In genomic region chrX:110318664-110318968, GRCh38 we compare ENCODE assay signal across 9 cellular contexts. TPM values are rescaled to one million over a fixed set of nuclear protein-coding genes. Genes with fewer than 3 reads are reported as not detected.
DNase-seq lines count a peak whose midpoint lies in the region; ATAC-seq and TF ChIP-seq lines count a peak whose summit lies in the region.
"Had no signal": no experiment of that assay in that cellular context is flagged by ENCODE, and none has a peak within 500 bp of the region (broad histone marks: within the 10 kb centered on the region; RNA-seq: fewer than 3 reads in every experiment).

No MANE protein-coding gene starts in this region.

- peaks cover 20% of the 10 kb centered on the region for H3K4me1 Mint-ChIP-seq in activated CD4-positive, alpha-beta T cell treated with anti-CD3 and anti-CD28 coated beads, Interleukin-2, amount 10 ng/mL, durations not matched to agents 7 days and 5 days

- H3K27ac ChIP-seq in HL-60 (replicated peaks) (peak overlapping the region; percentile 69), lung (ENCODE audit: low read depth in 1 of 2, low read length in 1 of 2) (peak overlapping the region in 1 of 2 donors; percentile 75), aorta (ENCODE audit: low read depth in 1 of 2, low read length in 2 of 2) (no peak overlapping the region)

- no peaks in the 10 kb centered on the region for H3K27me3 ChIP-seq in HL-60 (ENCODE audit: insufficient read depth, poor library complexity, severe bottlenecking)
- H3K27me3 ChIP-seq in lung (ENCODE audit: control insufficient read depth, insufficient read depth): no peaks in the 10 kb centered on the region
- no peaks in the 10 kb centered on the region for H3K27me3 ChIP-seq in aorta (ENCODE audit: control insufficient read depth in 1 of 2, insufficient read depth in 2 of 2, low read length in 1 of 2)

- no peak for ATAC-seq in lung (ENCODE audit: insufficient read depth, low FRiP score)
- ATAC-seq in aorta (ENCODE audit: low FRiP score): no peak
- ATAC-seq in GM18517 (IDR thresholded peaks at IDR 0.05; ENCODE audit: unreplicated experiment): no peak

- peak overlapping the region; percentile 88 for H3K4me3 Mint-ChIP-seq in activated CD4-positive, alpha-beta T cell treated with anti-CD3 and anti-CD28 coated beads, Interleukin-2, amount 10 ng/mL, durations not matched to agents 7 days and 5 days

- CTCF ChIA-PET in activated CD4-positive, alpha-beta T cell treated with anti-CD3 and anti-CD28 coated beads, Interleukin-2, amount 10 ng/mL, durations not matched to agents 7 days and 5 days (lab: Charles Lee): interaction anchor here (0.9 kb wide), 1 partner anchor 414 kb away, joined by 4 read pairs; no protein-coding TSS in a partner anchor

- 10 to 24% methylated on average over 4 of the region's 4 CpGs for WGBS in lung, 2 donors
- 4 to 33% methylated on average over 4 of the region's 4 CpGs for whole genome bisulfite sequencing in aorta, 2 donors

- H3K36me3 ChIP-seq in lung (ENCODE audit: control insufficient read depth in 2 of 2, insufficient read depth in 2 of 2, low read length in 2 of 2) (no peaks in the 10 kb centered on the region), aorta (ENCODE audit: control insufficient read depth in 1 of 2, insufficient read depth in 2 of 2, low read length in 1 of 2) (no peaks in the 10 kb centered on the region)

- H3K4me3 ChIP-seq in HL-60 (replicated peaks; ENCODE audit: insufficient read depth, low read length) (peak overlapping the region; percentile 35), lung (peak overlapping the region; percentile 44), aorta (ENCODE audit: low read length in 2 of 2) (peak overlapping the region; percentile 2 to 70)

- H3K9me3 Mint-ChIP-seq in activated CD4-positive, alpha-beta T cell treated with anti-CD3 and anti-CD28 coated beads, Interleukin-2, amount 10 ng/mL, durations not matched to agents 7 days and 5 days: no peaks in the 10 kb centered on the region

- H3K9me3 ChIP-seq in lung (ENCODE audit: control insufficient read depth in 2 of 2, insufficient read depth in 1 of 2, low read length in 1 of 2) (peaks cover 0 to 3% of the 10 kb centered on the region in 2 donors), aorta (ENCODE audit: control insufficient read depth, low read length) (no peaks in the 10 kb centered on the region)

- H3K4me1 ChIP-seq in lung (ENCODE audit: control insufficient read depth in 2 of 2, insufficient read depth in 2 of 2, low read length in 2 of 2): no peaks in the 10 kb centered on the region
- no peaks in the 10 kb centered on the region for H3K4me1 ChIP-seq in aorta (ENCODE audit: control insufficient read depth in 1 of 2, insufficient read depth in 2 of 2, low read length in 2 of 2)

- peak overlapping the region; percentile 92 for H3K27ac Mint-ChIP-seq in activated CD4-positive, alpha-beta T cell treated with anti-CD3 and anti-CD28 coated beads, Interleukin-2, amount 10 ng/mL, durations not matched to agents 7 days and 5 days

- no peaks in the 10 kb centered on the region for H3K36me3 Mint-ChIP-seq in activated CD4-positive, alpha-beta T cell treated with anti-CD3 and anti-CD28 coated beads, Interleukin-2, amount 10 ng/mL, durations not matched to agents 7 days and 5 days (ENCODE audit: low read depth)

- intact Hi-C loops in aorta (cut with DNase I): loop anchor here in 1 of 2 donors (10.0 kb wide), 1 partner anchor 154 kb away; no protein-coding TSS in a partner anchor

- TF ChIP-seq CTCF in HL-60 (IDR thresholded peaks at IDR 0.05; ENCODE audit: insufficient read depth, low read length): no peak
- TF ChIP-seq CTCF in lung (IDR thresholded peaks at IDR 0.05; ENCODE audit: control extremely low read depth, extremely low read depth): no peak

- peaks cover 3% of the 10 kb centered on the region for H3K27me3 Mint-ChIP-seq in activated CD4-positive, alpha-beta T cell treated with anti-CD3 and anti-CD28 coated beads, Interleukin-2, amount 10 ng/mL, durations not matched to agents 7 days and 5 days

- POLR2A ChIA-PET in activated CD4-positive, alpha-beta T cell treated with anti-CD3 and anti-CD28 coated beads, Interleukin-2, amount 10 ng/mL, durations not matched to agents 7 days and 5 days (lab: Charles Lee): no interaction called here

- no peak for DNase-seq in activated CD4-positive, alpha-beta T cell treated with anti-CD3 and anti-CD28 coated beads, Interleukin-2, amount 10 ng/mL, durations not matched to agents 7 days and 5 days
- no peak for DNase-seq in activated CD4-positive, alpha-beta T cell treated with anti-CD3 and anti-CD28 coated beads for 4 hours
- DNase-seq in HL-60 (ENCODE audit: low read depth in 1 of 2, low spot score in 1 of 2) (no peak), astrocyte of the hippocampus (ENCODE audit: low read depth, low spot score) (peak; percentile 15), lung (ENCODE audit: low spot score) (no peak), aorta (no peak), epidermal melanocyte (ENCODE audit: insufficient read length, low spot score) (no peak)

RNA-seq across cellular contexts. Expression of gene AMMECR1, which starts 0.7 kb away (rescaled TPM):
- total RNA-seq in activated CD4-positive, alpha-beta T cell treated with anti-CD3 and anti-CD28 coated beads, Interleukin-2, amount 10 ng/mL, durations not matched to agents 7 days and 5 days: 1 to 10 TPM; 8.6 to 9.9 TPM
- total RNA-seq in lung: 10 to 100 TPM in 1 of 2 donors, 1 to 10 TPM in 1; 7.8 to 14.0 TPM
- polyA plus RNA-seq in lung: 1 to 10 TPM; 3.5 TPM
- 1 to 10 TPM; 3.6 to 4.0 TPM for total RNA-seq in aorta
- 1 to 10 TPM in 1 of 2 donors, under 1 TPM in 1; 0.92 to 1.0 TPM for polyA plus RNA-seq in aorta

RNA-seq across cellular contexts. Expression of gene RTL9, which starts 40.0 kb away (rescaled TPM):
- not detected for total RNA-seq in activated CD4-positive, alpha-beta T cell treated with anti-CD3 and anti-CD28 coated beads, Interleukin-2, amount 10 ng/mL, durations not matched to agents 7 days and 5 days
- total RNA-seq in lung (under 1 TPM; 0.06 to 0.34 TPM), aorta (under 1 TPM; 0.09 to 0.26 TPM)
- polyA plus RNA-seq in lung (under 1 TPM; 0.02 to 0.06 TPM), aorta (not detected)
- total RNA-seq: glomerular endothelial cell had no signal
